ENCODE assay signal across 16 cellular contexts in the genomic region with DNA sequence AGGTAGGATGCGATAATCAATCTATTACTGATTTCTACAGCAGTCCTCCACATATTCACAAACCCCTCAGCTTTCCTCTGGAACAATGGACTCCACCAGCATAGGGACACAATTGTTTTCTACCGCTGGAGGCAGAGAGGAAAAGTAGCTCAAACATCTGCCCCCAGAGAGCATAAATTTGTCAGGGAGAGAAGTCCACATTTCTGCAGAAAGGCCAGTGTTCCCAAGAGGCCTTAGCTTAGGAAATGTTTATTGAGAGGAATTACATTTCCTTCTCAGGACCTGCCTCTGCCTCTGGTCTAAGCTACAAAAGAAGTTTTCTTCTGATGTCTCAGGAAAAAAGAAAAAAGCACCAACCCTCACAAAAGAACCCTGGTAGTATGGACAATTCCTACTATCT.
A peak's percentile ranks its signal among the peaks of the same experiment; 100 is the strongest.
DNase-seq lines count a peak whose midpoint lies in the region; ATAC-seq, FAIRE-seq and TF ChIP-seq lines count a peak whose summit lies in the region.
"Had no signal": no experiment of that assay in that cellular context is flagged by ENCODE, and none has a peak within 500 bp of the region (broad histone marks: within the 10 kb centered on the region; RNA-seq: fewer than 3 reads in every experiment).

No MANE protein-coding gene starts in this region.

- H3K27me3 ChIP-seq in BLaER1 (no peaks in the 10 kb centered on the region), adipocyte (replicated peaks; ENCODE audit: control insufficient read depth, insufficient read depth, low read length) (peaks cover 6% of the 10 kb centered on the region), heart right ventricle (peaks cover 0 to 7% (median 0%) of the 10 kb centered on the region in 7 donors), rectal smooth muscle tissue (ENCODE audit: control insufficient read depth, insufficient read depth, low read length) (no peaks in the 10 kb centered on the region)
- H3K27me3 ChIP-seq: SJSA1, thyroid gland had no signal

- TF ChIP-seq CTCF in heart right ventricle (IDR thresholded peaks at IDR 0.05) (no peak), Calu3 (IDR thresholded peaks at IDR 0.05; ENCODE audit: unreplicated experiment) (no peak)

- no peaks in the 10 kb centered on the region for H4K20me1 ChIP-seq in BLaER1

- H3K9me3 Mint-ChIP-seq in T-cell (no peaks in the 10 kb centered on the region), Calu3 (ENCODE audit: low read depth, unreplicated experiment) (no peaks in the 10 kb centered on the region)
- H3K9me3 Mint-ChIP-seq: activated T-helper 17 cell treated with anti-CD3 and anti-CD28 coated beads, Interleukin-2, amount 50 U/mL, for 72 hours; central memory CD8-positive, alpha-beta T cell had no signal

- intact Hi-C loops in heart right ventricle (cut with DNase I) (loop anchor here in 8 of 10 donors (2.0 to 10.0 kb wide), 10 partner anchors 150 to 742 kb away; partner anchors contain the start of gene BMP4 (in 5 of the 8)), Calu3 (cut with micrococcal nuclease; ENCODE audit: unreplicated experiment) (loop anchor here (10.0 kb wide), 1 partner anchor 330 kb away; no protein-coding TSS in a partner anchor)

- H3K9me3 ChIP-seq in BLaER1 (no peaks in the 10 kb centered on the region), adipocyte (ENCODE audit: control insufficient read depth, low read length) (peaks cover 5% of the 10 kb centered on the region), heart right ventricle (no peaks in the 10 kb centered on the region)
- H3K9me3 ChIP-seq: SJSA1, thyroid gland had no signal

- H3K4me2 ChIP-seq in BLaER1 = peak overlapping the region; percentile 61

- H3K4me3 Mint-ChIP-seq in T-cell (no peak overlapping the region), Calu3 (ENCODE audit: low read depth, unreplicated experiment) (no peak overlapping the region)
- H3K4me3 Mint-ChIP-seq: activated T-helper 17 cell treated with anti-CD3 and anti-CD28 coated beads, Interleukin-2, amount 50 U/mL, for 72 hours; CD4-positive, CD25-positive, alpha-beta regulatory T cell; central memory CD8-positive, alpha-beta T cell had no signal

- H3K36me3 Mint-ChIP-seq in T-cell = no peaks in the 10 kb centered on the region
- no peaks in the 10 kb centered on the region for H3K36me3 Mint-ChIP-seq in Calu3 (ENCODE audit: insufficient read depth, unreplicated experiment)
- H3K36me3 Mint-ChIP-seq: CD4-positive, CD25-positive, alpha-beta regulatory T cell had no signal

- no peak for FAIRE-seq in GM12892 (lab: Jason Lieb, UNC)

- H3K27me3 Mint-ChIP-seq in T-cell (peaks cover 18 to 46% of the 10 kb centered on the region in 2 donors), Calu3 (ENCODE audit: unreplicated experiment) (no peaks in the 10 kb centered on the region)

- BruUV-seq in Calu3 (replicated peaks; lab: Mats Ljungman, UMichigan) = no TSS peak

- H3K4me3 ChIP-seq in BLaER1 (no peak overlapping the region), adipocyte (ENCODE audit: low read length) (no peak overlapping the region), heart right ventricle (no peak overlapping the region), rectal smooth muscle tissue (ENCODE audit: low read length) (no peak overlapping the region)
- H3K4me3 ChIP-seq: SJSA1, thyroid gland had no signal

- CTCF ChIA-PET in T-cell (lab: Charles Lee) = interaction anchor here in 1 of 2 donors (1.2 to 1.9 kb wide), 3 partner anchors 11 to 244 kb away, joined by 3 to 5 read pairs (median 4); no protein-coding TSS in a partner anchor
- CTCF ChIA-PET in Calu3 (lab: Charles Lee) = interaction anchor here (1.0 kb wide), 1 partner anchor 9 kb away, joined by 4 read pairs; no protein-coding TSS in a partner anchor

- 64 to 69% methylated on average over 2 of the region's 2 CpGs for WGBS in heart right ventricle, 2 donors

- in situ Hi-C loops in G401 (cut with HindIII; ENCODE audit: low sequenced_read_pairs) = no loop called here

- peak; percentile 31 for DNase-seq in adipocyte (ENCODE audit: low read depth)
- no peak for DNase-seq in heart right ventricle
- DNase-seq in T-cell = no peak
- no peak for DNase-seq in Calu3
- no peak for DNase-seq in GM12892 (ENCODE audit: insufficient read length)
- no peak for DNase-seq in G401 (ENCODE audit: low spot score)
- DNase-seq: CD4-positive, CD25-positive, alpha-beta regulatory T cell; NCI-H1417 treated with DMSO at 0.1 percent for 48 hours; NCI-H748 treated with DMSO at 0.1 percent for 48 hours; stimulated activated CD4-positive, alpha-beta T cell treated with anti-CD3 and anti-CD28 coated beads, Interleukin-12 subunit alpha, Interleukin-12 subunit beta, amount 100 ng/mL, for 4 hours; thyroid gland had no signal

- H3K27ac ChIP-seq in BLaER1 = no peak overlapping the region
- peak overlapping the region in 8 of 10 donors; percentile 17 to 82 (median 56) for H3K27ac ChIP-seq in heart right ventricle
- peak overlapping the region; percentile 15 for H3K27ac ChIP-seq in rectal smooth muscle tissue (ENCODE audit: low read depth, low read length)
- H3K27ac ChIP-seq: SJSA1, thyroid gland had no signal

- no peak overlapping the region for H3K9ac ChIP-seq in BLaER1
- peak overlapping the region; percentile 45 for H3K9ac ChIP-seq in adipocyte (ENCODE audit: low read length)
- H3K9ac ChIP-seq in rectal smooth muscle tissue (ENCODE audit: low read length) = no peak overlapping the region

- H3K4me1 ChIP-seq in BLaER1 = peaks cover 58% of the 10 kb centered on the region
- H3K4me1 ChIP-seq in adipocyte (ENCODE audit: control insufficient read depth, insufficient read depth, low read length) = peaks cover 30% of the 10 kb centered on the region
- H3K4me1 ChIP-seq in heart right ventricle = peaks cover 5 to 62% (median 40%) of the 10 kb centered on the region in 9 donors
- peaks cover 2% of the 10 kb centered on the region for H3K4me1 ChIP-seq in rectal smooth muscle tissue (ENCODE audit: control insufficient read depth, insufficient read depth, low read length)

- H3K36me3 ChIP-seq in BLaER1 (no peaks in the 10 kb centered on the region), adipocyte (ENCODE audit: control insufficient read depth, insufficient read depth, low read length, severe bottlenecking) (no peaks in the 10 kb centered on the region), heart right ventricle (no peaks in the 10 kb centered on the region), rectal smooth muscle tissue (ENCODE audit: control insufficient read depth, insufficient read depth, low read length) (no peaks in the 10 kb centered on the region)
- H3K36me3 ChIP-seq: SJSA1, thyroid gland had no signal

- ATAC-seq in heart right ventricle (peak in 5 of 8 donors; percentile 26 to 73 (median 33)), T-cell (replicated peaks in 1 of 4) (no peak)
- ATAC-seq: activated T-helper 17 cell treated with anti-CD3 and anti-CD28 coated beads, Interleukin-2, amount 50 U/mL, for 72 hours had no signal

- H3K4me1 Mint-ChIP-seq in T-cell (peaks cover 0 to 3% (median 0%) of the 10 kb centered on the region in 3 donors), Calu3 (ENCODE audit: low read depth, unreplicated experiment) (peaks cover 40% of the 10 kb centered on the region)
- H3K4me1 Mint-ChIP-seq: activated T-helper 17 cell treated with anti-CD3 and anti-CD28 coated beads, Interleukin-2, amount 50 U/mL, for 72 hours; CD4-positive, CD25-positive, alpha-beta regulatory T cell; central memory CD8-positive, alpha-beta T cell had no signal

- no peak overlapping the region for H3K27ac Mint-ChIP-seq in T-cell
- H3K27ac Mint-ChIP-seq in Calu3 (ENCODE audit: unreplicated experiment) = no peak overlapping the region
- H3K27ac Mint-ChIP-seq: activated T-helper 17 cell treated with anti-CD3 and anti-CD28 coated beads, Interleukin-2, amount 50 U/mL, for 72 hours; CD4-positive, CD25-positive, alpha-beta regulatory T cell had no signal

- POLR2A ChIA-PET in T-cell (lab: Charles Lee) = no interaction called here

- TF ChIP-seq POLR2A in GM12892 (IDR thresholded peaks at IDR 0.05; ENCODE audit: low read depth, low read length) = no peak

Comparison
In these comparisons a context has a peak if more than half of its experiments do, and no peak if none do; other contexts are left out.
1. ATAC-seq: peak in heart right ventricle (5 of 8); none in T-cell (0 of 4).